In the genomic region with DNA sequence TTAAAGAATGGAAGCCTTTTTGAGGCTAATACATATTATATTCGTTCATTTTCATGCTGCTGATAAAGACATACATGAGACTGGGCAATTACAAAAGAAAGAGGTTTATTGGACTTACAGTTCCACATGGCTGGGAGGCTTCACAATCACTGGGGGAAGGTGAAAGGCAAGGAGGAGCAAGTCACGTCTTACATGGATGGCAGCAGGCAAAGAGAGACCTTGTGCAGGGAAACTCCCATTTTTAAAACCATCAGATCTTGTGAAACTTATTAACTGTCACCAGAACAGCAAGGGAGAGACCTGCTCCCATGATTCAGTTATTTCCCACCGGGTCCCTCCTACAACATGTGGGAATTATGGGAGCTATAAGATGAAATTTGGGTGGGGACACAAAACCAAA, we compare ENCODE assay signal across 2 cellular contexts.
DNase-seq lines count a peak whose midpoint lies in the region; ATAC-seq, FAIRE-seq and TF ChIP-seq lines count a peak whose summit lies in the region.
"Not testable (repeated sequence)": the region's sequence is repeated elsewhere in the genome, so short reads cannot be mapped to it uniquely, and the experiment has no call there.

No MANE protein-coding gene starts in this region.

- not testable (repeated sequence) for BruUV-seq in K562 (replicated peaks; lab: Mats Ljungman, UMichigan)

- H3K36me3 ChIP-seq in HEK293 (ENCODE audit: control insufficient read depth in 2 of 2, insufficient read depth in 1 of 2, low read length in 2 of 2); K562 (ENCODE audit: control insufficient read depth, insufficient read depth, low read length): not testable (repeated sequence)

- not testable (repeated sequence) for TF ChIP-seq EP300 in K562 (IDR thresholded peaks at IDR 0.05; ENCODE audit: low read length)

- in situ Hi-C loops in K562 (cut with MboI), result not testable (repeated sequence)

- TF ChIP-seq RAD21 in K562 (CRISPR knock-in tag; conservative IDR thresholded peaks at IDR 0.05 in 1 of 2, IDR thresholded peaks at IDR 0.05 in 1 of 2), result not testable (repeated sequence)

- POLR2A ChIA-PET in HEK293 (lab: Yijun Ruan, JAX); K562 (lab: Yijun Ruan, JAX): not testable (repeated sequence)

- H3K9ac ChIP-seq in K562 (ENCODE audit: insufficient read depth in 1 of 2, low read depth in 2 of 2, low read length in 2 of 2), result not testable (repeated sequence)

- CTCF ChIA-PET in HEK293 (lab: Yijun Ruan, JAX); K562 (lab: Yijun Ruan, JAX; ENCODE audit: low intra/inter-chr PET ratio): not testable (repeated sequence)

- not testable (repeated sequence) for H2AFZ ChIP-seq in K562 (ENCODE audit: low read depth, low read length)

- not testable (repeated sequence) for ATAC-seq in K562

- whole genome bisulfite sequencing in K562 (ENCODE audit: insufficient coverage, low coverage, missing lambda C conversion rate), result 0% methylated on average over 3 of the region's 3 CpGs

- H3K27ac ChIP-seq in HEK293 (ENCODE audit: extremely low read depth, low read depth, low read length); K562 (ENCODE audit: extremely low read depth, low read depth, low read length): not testable (repeated sequence)

- not testable (repeated sequence) for TF ChIP-seq CTCF in HEK293 (tag by site-specific recombination; IDR thresholded peaks at IDR 0.05); K562 (IDR thresholded peaks at IDR 0.05 in 2 of 3, conservative IDR thresholded peaks at IDR 0.05 in 1 of 3; ENCODE audit: insufficient read depth in 2 of 3, low read depth in 1 of 3, low read length in 3 of 3)

- not testable (repeated sequence) for H4K20me1 ChIP-seq in K562 (replicated peaks; ENCODE audit: control insufficient read depth, insufficient read depth, low read length)

- H3K4me3 ChIP-seq in HEK293 (ENCODE audit: low read depth, low read length); K562: not testable (repeated sequence)

- H3K27me3 ChIP-seq in K562 (ENCODE audit: control insufficient read depth in 2 of 2, insufficient read depth in 2 of 2, low read length in 2 of 2), result not testable (repeated sequence)

- intact Hi-C loops in K562 (cut with micrococcal nuclease), result not testable (repeated sequence)

- not testable (repeated sequence) for H3K9me1 ChIP-seq in K562 (ENCODE audit: control insufficient read depth, insufficient read depth, low read length)

- not testable (repeated sequence) for FAIRE-seq in K562 (lab: Jason Lieb, UNC)

- H3K4me1 ChIP-seq in HEK293 (ENCODE audit: control insufficient read depth, insufficient read depth, low read length); K562 (replicated peaks in 1 of 2; ENCODE audit: control insufficient read depth in 2 of 2, insufficient read depth in 2 of 2, low read length in 2 of 2): not testable (repeated sequence)

- not testable (repeated sequence) for DNase-seq in K562 (ENCODE audit: extremely low read depth in 1 of 4, low spot score in 3 of 4)

- H3K79me2 ChIP-seq in K562 (ENCODE audit: control insufficient read depth, insufficient read depth, low read length), result not testable (repeated sequence)

- H3K4me2 ChIP-seq in K562 (ENCODE audit: insufficient read depth, low read length), result not testable (repeated sequence)

- not testable (repeated sequence) for H3K9me3 ChIP-seq in HEK293 (ENCODE audit: control insufficient read depth, insufficient read depth, low read depth, low read length); K562 (replicated peaks; ENCODE audit: control insufficient read depth, insufficient read depth, low read depth, low read length)

- not testable (repeated sequence) for TF ChIP-seq POLR2A in K562 (conservative IDR thresholded peaks at IDR 0.05)

TF ChIP-seq in HEK293, 187 proteins besides CTCF, POLR2A, EP300 and RAD21:
- TF ChIP-seq SETDB1 (IDR thresholded peaks at IDR 0.05; ENCODE audit: insufficient read length, low read length), result peak; percentile 61

TF ChIP-seq in K562, 482 proteins besides CTCF, POLR2A, EP300 and RAD21:
- TF ChIP-seq ZNF431 (CRISPR knock-in tag; IDR thresholded peaks at IDR 0.05), result peak; percentile 80; the same call in 1 of the 2 replicates
